18 cellular contexts compared by ENCODE assay signal in genomic region chr5:91136271-91136670, GRCh38.
A peak's percentile ranks its signal among the peaks of the same experiment; 100 is the strongest.
DNase-seq lines count a peak whose midpoint lies in the region; ATAC-seq and TF ChIP-seq lines count a peak whose summit lies in the region.
"Had no signal": no experiment of that assay in that cellular context is flagged by ENCODE, and none has a peak within 500 bp of the region (broad histone marks: within the 10 kb centered on the region; RNA-seq: fewer than 3 reads in every experiment).

No MANE protein-coding gene starts in this region.

- no peak for TF ChIP-seq CTCF in activated CD8-positive, alpha-beta T cell treated with anti-CD3 and anti-CD28 coated beads for 36 hours (IDR thresholded peaks at IDR 0.05)
- no peak for TF ChIP-seq CTCF in mucosa of descending colon (IDR thresholded peaks at IDR 0.05)

- no peak overlapping the region for H3K4me3 ChIP-seq in urinary bladder (ENCODE audit: low read depth, low read length)
- no peak overlapping the region for H3K4me3 ChIP-seq in mucosa of descending colon
- H3K4me3 ChIP-seq: heart right ventricle had no signal

- ATAC-seq in activated CD8-positive, alpha-beta T cell treated with anti-CD3 and anti-CD28 coated beads, Interleukin-2, amount 10 ng/mL, durations not matched to agents 7 days and 5 days: peak; percentile 59
- no peak for ATAC-seq in activated CD8-positive, alpha-beta T cell treated with anti-CD3 and anti-CD28 coated beads for 36 hours
- ATAC-seq in mucosa of descending colon (no peak), HG02571 (IDR thresholded peaks at IDR 0.05; ENCODE audit: unreplicated experiment) (no peak)
- ATAC-seq: heart right ventricle, left colon had no signal

- peak overlapping the region; percentile 10 for H3K27ac ChIP-seq in urinary bladder (ENCODE audit: low read depth)
- H3K27ac ChIP-seq: 22Rv1, heart right ventricle, HL-60 had no signal

- POLR2A ChIA-PET in activated CD8-positive, alpha-beta T cell treated with anti-CD3 and anti-CD28 coated beads, Interleukin-2, amount 10 ng/mL, durations not matched to agents 7 days and 5 days (lab: Charles Lee): no interaction called here
- POLR2A ChIA-PET in activated CD8-positive, alpha-beta T cell treated with anti-CD3 and anti-CD28 coated beads for 36 hours (lab: Charles Lee): no interaction called here

- no peaks in the 10 kb centered on the region for H3K9me3 Mint-ChIP-seq in activated CD8-positive, alpha-beta T cell treated with anti-CD3 and anti-CD28 coated beads, Interleukin-2, amount 10 ng/mL, durations not matched to agents 7 days and 5 days (ENCODE audit: insufficient read depth)
- no peaks in the 10 kb centered on the region for H3K9me3 Mint-ChIP-seq in activated CD8-positive, alpha-beta T cell treated with anti-CD3 and anti-CD28 coated beads for 36 hours
- H3K9me3 Mint-ChIP-seq: activated T-helper 1 cell treated with anti-CD3 and anti-CD28 coated beads, Interleukin-12 subunit alpha, Interleukin-12 subunit beta, Interleukin-2, Interleukin-4 antibody, amounts not matched to agents 30 ng/mL and 10 ng/mL and 1 ng/mL, durations not matched to agents 14 hours and 24 hours and 36 hours had no signal

- peak; percentile 38 for DNase-seq in activated CD8-positive, alpha-beta T cell treated with anti-CD3 and anti-CD28 coated beads, Interleukin-2, amount 10 ng/mL, durations not matched to agents 7 days and 5 days
- DNase-seq in activated CD8-positive, alpha-beta T cell treated with anti-CD3 and anti-CD28 coated beads for 36 hours: no peak
- DNase-seq in amniotic epithelial cell (ENCODE audit: low read depth) (peak; percentile 62), iris pigment epithelial cell (ENCODE audit: low read depth) (peak; percentile 78), mucosa of descending colon (no peak), NAMALWA (ENCODE audit: low spot score) (no peak)
- DNase-seq: activated CD4-positive, alpha-beta T cell treated with anti-CD3 and anti-CD28 coated beads, Interleukin-2, amount 50 U/mL, for 48 hours; erythroblast; heart right ventricle; left colon; NCI-H2029 treated with DMSO at 0.1 percent for 48 hours; SHP77 had no signal

- peak overlapping the region; percentile 6 for H3K4me3 Mint-ChIP-seq in activated CD8-positive, alpha-beta T cell treated with anti-CD3 and anti-CD28 coated beads, Interleukin-2, amount 10 ng/mL, durations not matched to agents 7 days and 5 days
- H3K4me3 Mint-ChIP-seq in activated CD8-positive, alpha-beta T cell treated with anti-CD3 and anti-CD28 coated beads for 36 hours: no peak overlapping the region
- H3K4me3 Mint-ChIP-seq: activated T-helper 1 cell treated with anti-CD3 and anti-CD28 coated beads, Interleukin-12 subunit alpha, Interleukin-12 subunit beta, Interleukin-2, Interleukin-4 antibody, amounts not matched to agents 30 ng/mL and 10 ng/mL and 1 ng/mL, durations not matched to agents 14 hours and 24 hours and 36 hours; CD4-positive, CD25-positive, alpha-beta regulatory T cell had no signal

- peak overlapping the region; percentile 62 for H3K27ac Mint-ChIP-seq in activated CD8-positive, alpha-beta T cell treated with anti-CD3 and anti-CD28 coated beads, Interleukin-2, amount 10 ng/mL, durations not matched to agents 7 days and 5 days
- no peak overlapping the region for H3K27ac Mint-ChIP-seq in activated CD8-positive, alpha-beta T cell treated with anti-CD3 and anti-CD28 coated beads for 36 hours
- H3K27ac Mint-ChIP-seq: activated T-helper 1 cell treated with anti-CD3 and anti-CD28 coated beads, Interleukin-12 subunit alpha, Interleukin-12 subunit beta, Interleukin-2, Interleukin-4 antibody, amounts not matched to agents 30 ng/mL and 10 ng/mL and 1 ng/mL, durations not matched to agents 14 hours and 24 hours and 36 hours; CD4-positive, CD25-positive, alpha-beta regulatory T cell had no signal

- peaks cover 39% of the 10 kb centered on the region for H3K4me1 Mint-ChIP-seq in activated CD8-positive, alpha-beta T cell treated with anti-CD3 and anti-CD28 coated beads, Interleukin-2, amount 10 ng/mL, durations not matched to agents 7 days and 5 days (ENCODE audit: low read depth)
- peaks cover 10% of the 10 kb centered on the region for H3K4me1 Mint-ChIP-seq in activated CD8-positive, alpha-beta T cell treated with anti-CD3 and anti-CD28 coated beads for 36 hours (ENCODE audit: low read depth)
- H3K4me1 Mint-ChIP-seq: CD4-positive, CD25-positive, alpha-beta regulatory T cell had no signal

- 83% methylated on average over 1 of the region's 1 CpG for WGBS in urinary bladder

- H3K4me1 ChIP-seq in urinary bladder (ENCODE audit: insufficient read depth) (no peaks in the 10 kb centered on the region), mucosa of descending colon (ENCODE audit: low read depth) (no peaks in the 10 kb centered on the region)

- no peaks in the 10 kb centered on the region for H3K9me3 ChIP-seq in mucosa of descending colon
- H3K9me3 ChIP-seq: heart right ventricle had no signal

- intact Hi-C loops in activated CD8-positive, alpha-beta T cell treated with anti-CD3 and anti-CD28 coated beads for 36 hours (cut with micrococcal nuclease): no loop called here
- intact Hi-C loops in mucosa of descending colon (cut with DNase I, micrococcal nuclease): no loop called here

- CTCF ChIA-PET in activated CD8-positive, alpha-beta T cell treated with anti-CD3 and anti-CD28 coated beads, Interleukin-2, amount 10 ng/mL, durations not matched to agents 7 days and 5 days (lab: Charles Lee): no interaction called here
- CTCF ChIA-PET in activated CD8-positive, alpha-beta T cell treated with anti-CD3 and anti-CD28 coated beads for 36 hours (lab: Charles Lee): interaction anchor here (1.0 kb wide), 1 partner anchor 250 kb away, joined by 3 read pairs; no protein-coding TSS in a partner anchor

- peaks cover 5% of the 10 kb centered on the region for H3K27me3 Mint-ChIP-seq in activated CD8-positive, alpha-beta T cell treated with anti-CD3 and anti-CD28 coated beads, Interleukin-2, amount 10 ng/mL, durations not matched to agents 7 days and 5 days (ENCODE audit: low read depth)
- peaks cover 7% of the 10 kb centered on the region for H3K27me3 Mint-ChIP-seq in activated CD8-positive, alpha-beta T cell treated with anti-CD3 and anti-CD28 coated beads for 36 hours

- H3K36me3 ChIP-seq in urinary bladder (ENCODE audit: insufficient read depth): no peaks in the 10 kb centered on the region
- H3K36me3 ChIP-seq in mucosa of descending colon (ENCODE audit: low read depth): no peaks in the 10 kb centered on the region
- H3K36me3 ChIP-seq: heart right ventricle had no signal

- peaks cover 4% of the 10 kb centered on the region for H3K36me3 Mint-ChIP-seq in activated CD8-positive, alpha-beta T cell treated with anti-CD3 and anti-CD28 coated beads, Interleukin-2, amount 10 ng/mL, durations not matched to agents 7 days and 5 days (ENCODE audit: low read depth)
- H3K36me3 Mint-ChIP-seq in activated CD8-positive, alpha-beta T cell treated with anti-CD3 and anti-CD28 coated beads for 36 hours (ENCODE audit: low read depth): no peaks in the 10 kb centered on the region
- H3K36me3 Mint-ChIP-seq: CD4-positive, CD25-positive, alpha-beta regulatory T cell had no signal

Comparison
In these comparisons a context has a peak if more than half of its experiments do, and no peak if none do; other contexts are left out.
1. DNase-seq: peak in activated CD8-positive, alpha-beta T cell treated with anti-CD3 and anti-CD28 coated beads, Interleukin-2, amount 10 ng/mL, durations not matched to agents 7 days and 5 days (single experiment), amniotic epithelial cell (single experiment) and iris pigment epithelial cell (single experiment); none in activated CD8-positive, alpha-beta T cell treated with anti-CD3 and anti-CD28 coated beads for 36 hours (single experiment), mucosa of descending colon (0 of 3) and NAMALWA (single experiment).